In the genomic region with DNA sequence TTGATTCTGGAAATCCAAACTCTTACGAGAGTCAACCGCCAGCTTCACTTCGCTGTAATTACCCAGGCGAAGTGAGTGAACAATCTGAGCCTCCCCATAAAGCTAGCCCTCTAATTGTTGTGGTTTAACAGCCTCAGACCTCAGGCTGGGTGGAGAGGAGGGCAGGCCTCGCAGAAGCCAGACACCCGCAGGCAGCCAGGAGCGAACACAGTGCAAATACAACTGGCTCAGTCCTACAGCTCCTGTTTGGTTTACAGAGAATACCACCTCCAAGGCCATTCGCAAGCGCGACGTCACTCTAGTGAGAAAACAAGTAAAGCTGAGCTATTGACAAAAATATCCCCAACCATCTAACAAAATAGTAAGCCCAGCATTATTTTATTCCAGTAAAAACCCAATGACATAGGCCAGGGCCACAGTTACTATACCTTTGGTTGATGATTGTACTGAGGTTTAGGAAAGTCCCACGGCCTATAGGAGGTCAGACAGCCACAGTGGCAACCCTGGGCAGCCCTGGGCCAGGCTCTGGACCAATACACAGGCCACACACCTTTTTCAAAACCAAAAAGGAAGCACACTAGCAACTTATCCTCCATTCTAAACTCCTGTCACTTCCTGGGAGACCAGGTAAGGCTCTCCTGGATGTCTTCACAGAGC, we compare ENCODE assay signal across 20 cellular contexts.
A peak's percentile ranks its signal among the peaks of the same experiment; 100 is the strongest.
DNase-seq lines count a peak whose midpoint lies in the region; ATAC-seq, FAIRE-seq and TF ChIP-seq lines count a peak whose summit lies in the region.
"Had no signal": no experiment of that assay in that cellular context is flagged by ENCODE, and none has a peak within 500 bp of the region (broad histone marks: within the 10 kb centered on the region; RNA-seq: fewer than 3 reads in every experiment).

No MANE protein-coding gene starts in this region.

- H3F3A ChIP-seq in Loucy (ENCODE audit: low read depth), result no peaks in the 10 kb centered on the region

- peak overlapping the region; percentile 24 for H3K4me3 ChIP-seq in Loucy (ENCODE audit: low read length, poor library complexity, severe bottlenecking)
- H3K4me3 ChIP-seq: Peyer's patch had no signal

- CTCF ChIA-PET in activated CD4-positive, alpha-beta memory T cell treated with anti-CD3 and anti-CD28 coated beads for 36 hours (lab: Charles Lee), result no interaction called here

- H3K27ac Mint-ChIP-seq in activated CD4-positive, alpha-beta memory T cell treated with anti-CD3 and anti-CD28 coated beads for 36 hours, result no peak overlapping the region
- H3K27ac Mint-ChIP-seq: CD8-positive, alpha-beta memory T cell had no signal

- H3K9me3 ChIP-seq in Loucy (ENCODE audit: insufficient read depth, low read depth, low read length), result no peaks in the 10 kb centered on the region
- H3K9me3 ChIP-seq: neutrophil, Peyer's patch had no signal

- no peaks in the 10 kb centered on the region for H3K4me1 Mint-ChIP-seq in activated CD4-positive, alpha-beta memory T cell treated with anti-CD3 and anti-CD28 coated beads for 36 hours (ENCODE audit: low read depth)
- H3K4me1 Mint-ChIP-seq: CD8-positive, alpha-beta memory T cell had no signal

- no peaks in the 10 kb centered on the region for H3K27me3 ChIP-seq in Loucy (ENCODE audit: insufficient read depth, low read length, poor library complexity, severe bottlenecking)
- H3K27me3 ChIP-seq: neutrophil, Peyer's patch had no signal

- peak overlapping the region; percentile 37 for H3K4me2 ChIP-seq in Loucy (ENCODE audit: low read depth, low read length, poor library complexity, severe bottlenecking)

- ATAC-seq in Right ventricle myocardium superior (ENCODE audit: poor library complexity), result no peak

- H3K79me2 ChIP-seq in Loucy (ENCODE audit: insufficient read depth, low read length), result no peaks in the 10 kb centered on the region

- no peak overlapping the region for H2AFZ ChIP-seq in Loucy (ENCODE audit: low read length)

- intact Hi-C loops in activated CD4-positive, alpha-beta memory T cell treated with anti-CD3 and anti-CD28 coated beads for 36 hours (cut with micrococcal nuclease), result no loop called here
- intact Hi-C loops in Right ventricle myocardium superior (cut with DNase I), result no loop called here

- no peak for FAIRE-seq in HTR-8/SVneo (lab: Jason Lieb, UNC)
- FAIRE-seq: bronchial epithelial cell had no signal

- H3K4me3 Mint-ChIP-seq in activated CD4-positive, alpha-beta memory T cell treated with anti-CD3 and anti-CD28 coated beads for 36 hours, result no peak overlapping the region
- H3K4me3 Mint-ChIP-seq: CD8-positive, alpha-beta memory T cell had no signal

- H3K36me3 Mint-ChIP-seq in activated CD4-positive, alpha-beta memory T cell treated with anti-CD3 and anti-CD28 coated beads for 36 hours, result no peaks in the 10 kb centered on the region
- H3K36me3 Mint-ChIP-seq: CD8-positive, alpha-beta memory T cell had no signal

- POLR2A ChIA-PET in activated CD4-positive, alpha-beta memory T cell treated with anti-CD3 and anti-CD28 coated beads for 36 hours (lab: Charles Lee), result no interaction called here

- peak; percentile 35 for DNase-seq in GDM1 (lab: John Stamatoyannopoulos, UW)
- DNase-seq in NOMO-1 treated with dmso at 0.1 percent for 144 hours (lab: John Stamatoyannopoulos, UW; ENCODE audit: unreplicated experiment), result peak; percentile 94
- peak; percentile 34 for DNase-seq in left kidney (ENCODE audit: low read depth, low spot score)
- no peak for DNase-seq in activated CD4-positive, alpha-beta memory T cell treated with anti-CD3 and anti-CD28 coated beads for 36 hours
- DNase-seq in HCEC 1CT, result no peak
- DNase-seq in HTR-8/SVneo (ENCODE audit: insufficient read length, low spot score), result no peak
- no peak for DNase-seq in Right ventricle myocardium superior
- DNase-seq: activated CD4-positive, alpha-beta T cell treated with anti-CD3 and anti-CD28 coated beads, Interleukin-2, amount 50 U/mL, for 48 hours; CD8-positive, alpha-beta memory T cell; DMS79; head of caudate nucleus; NCI-H1092 treated with DMSO at 0.1 percent for 48 hours; NCI-H2171; NCI-H69; Peyer's patch; stimulated activated CD4-positive, alpha-beta T cell treated with anti-CD3 and anti-CD28 coated beads, Interleukin-4, amount 100 ng/mL, for 24 hours; T-helper 2 cell had no signal

- no peak overlapping the region for H3K9ac ChIP-seq in Loucy (ENCODE audit: low read depth, low read length, poor library complexity, severe bottlenecking)

- no peak for TF ChIP-seq CTCF in Loucy (conservative IDR thresholded peaks at IDR 0.05; ENCODE audit: low read length)

- no peaks in the 10 kb centered on the region for H3K27me3 Mint-ChIP-seq in activated CD4-positive, alpha-beta memory T cell treated with anti-CD3 and anti-CD28 coated beads for 36 hours

- peaks cover 32% of the 10 kb centered on the region for H3K4me1 ChIP-seq in Loucy (ENCODE audit: insufficient read depth, low read length, poor library complexity, severe bottlenecking)
- H3K4me1 ChIP-seq: Peyer's patch had no signal

- no peaks in the 10 kb centered on the region for H3K36me3 ChIP-seq in Loucy (ENCODE audit: insufficient read depth, low read length)
- H3K36me3 ChIP-seq: neutrophil, Peyer's patch had no signal

- no peaks in the 10 kb centered on the region for H4K20me1 ChIP-seq in Loucy (ENCODE audit: insufficient read depth, low read length, poor library complexity, severe bottlenecking)

- H3K9me2 ChIP-seq in Loucy (replicated peaks; ENCODE audit: low read depth, low read length), result no peaks in the 10 kb centered on the region

- no peaks in the 10 kb centered on the region for H3K9me3 Mint-ChIP-seq in activated CD4-positive, alpha-beta memory T cell treated with anti-CD3 and anti-CD28 coated beads for 36 hours
- H3K9me3 Mint-ChIP-seq: CD8-positive, alpha-beta memory T cell had no signal

Comparison
In these comparisons a context has a peak if more than half of its experiments do, and no peak if none do; other contexts are left out.
1. DNase-seq: peak in GDM1 (single experiment), NOMO-1 treated with dmso at 0.1 percent for 144 hours (single experiment) and left kidney (single experiment); none in activated CD4-positive, alpha-beta memory T cell treated with anti-CD3 and anti-CD28 coated beads for 36 hours (single experiment), HCEC 1CT (single experiment), HTR-8/SVneo (single experiment) and Right ventricle myocardium superior (single experiment).